In the genomic region with DNA sequence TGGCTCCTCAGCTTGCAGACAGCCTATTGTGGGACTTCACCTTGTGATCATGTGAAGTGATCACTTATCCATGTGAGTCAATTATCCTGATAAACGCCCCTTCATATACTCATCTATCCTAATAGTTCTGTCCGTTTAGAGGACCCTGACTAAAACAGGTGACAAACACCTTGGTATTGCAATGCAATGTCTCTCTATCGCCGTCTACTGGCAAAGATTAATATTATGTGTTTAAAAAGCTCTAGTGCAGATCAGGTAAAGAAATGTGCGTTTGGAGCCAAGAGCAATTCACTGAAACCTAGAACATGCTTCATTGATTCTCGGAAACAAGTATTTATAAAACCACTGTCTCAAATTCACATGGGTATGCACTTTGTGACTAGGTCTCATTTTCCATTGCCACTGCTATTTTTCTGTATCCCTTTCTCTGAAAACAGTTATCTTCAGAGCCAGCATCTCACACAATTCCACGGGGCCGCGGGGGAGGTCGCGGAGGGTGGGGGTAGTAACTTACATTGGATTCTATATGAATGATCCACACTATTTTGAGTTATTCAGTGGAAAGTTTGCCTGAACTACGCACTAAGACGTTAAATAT, we compare ENCODE assay signal across 10 cellular contexts.
A peak's percentile ranks its signal among the peaks of the same experiment; 100 is the strongest.
DNase-seq lines count a peak whose midpoint lies in the region; ATAC-seq and TF ChIP-seq lines count a peak whose summit lies in the region.
"Had no signal": no experiment of that assay in that cellular context is flagged by ENCODE, and none has a peak within 500 bp of the region (broad histone marks: within the 10 kb centered on the region; RNA-seq: fewer than 3 reads in every experiment).

No MANE protein-coding gene starts in this region.

- no peak overlapping the region for H3K4me3 Mint-ChIP-seq in CD14-positive monocyte
- H3K4me3 Mint-ChIP-seq in activated CD4-positive, alpha-beta T cell treated with anti-CD3 and anti-CD28 coated beads for 36 hours = no peak overlapping the region

- CTCF ChIA-PET in activated CD4-positive, alpha-beta T cell treated with anti-CD3 and anti-CD28 coated beads for 36 hours (lab: Charles Lee) = interaction anchor here (0.6 to 1.1 kb wide), 2 partner anchors 14 to 1430 kb away, joined by 3 to 4 read pairs; no protein-coding TSS in a partner anchor

- no peaks in the 10 kb centered on the region for H3K36me3 Mint-ChIP-seq in CD14-positive monocyte
- H3K36me3 Mint-ChIP-seq in activated CD4-positive, alpha-beta T cell treated with anti-CD3 and anti-CD28 coated beads for 36 hours (ENCODE audit: low read depth) = no peaks in the 10 kb centered on the region

- DNase-seq in CD14-positive monocyte (ENCODE audit: low spot score) (no peak), OCI-M1 (lab: John Stamatoyannopoulos, UW) (peak; percentile 76), iPS DF 6.9 (ENCODE audit: low read depth, low spot score) (peak; percentile 22), T-helper 2 cell (no peak), T-helper 9 cell (no peak), NCI-H226 (no peak)
- no peak for DNase-seq in activated CD4-positive, alpha-beta T cell treated with anti-CD3 and anti-CD28 coated beads for 36 hours
- DNase-seq: activated gamma-delta T cell treated with Interleukin-2 at 50 U/mL for 16 hours, SIG-M5 had no signal

- WGBS in iPS DF 6.9 (ENCODE audit: insufficient coverage, insufficient read length) = no CpG with 5 or more reads among the region's 13 CpGs

- no peaks in the 10 kb centered on the region for H3K36me3 ChIP-seq in iPS DF 6.9 (ENCODE audit: control insufficient read depth, insufficient read depth, low read length)

- ATAC-seq in activated CD4-positive, alpha-beta T cell treated with anti-CD3 and anti-CD28 coated beads for 36 hours = no peak

- no peak overlapping the region for H3K27ac ChIP-seq in iPS DF 6.9 (ENCODE audit: low read length)

- H3K4me1 ChIP-seq in iPS DF 6.9 (ENCODE audit: control insufficient read depth, insufficient read depth, low read length) = no peaks in the 10 kb centered on the region

- POLR2A ChIA-PET in activated CD4-positive, alpha-beta T cell treated with anti-CD3 and anti-CD28 coated beads for 36 hours (lab: Charles Lee) = no interaction called here

- H3K4me1 Mint-ChIP-seq in CD14-positive monocyte = peaks cover 17% of the 10 kb centered on the region
- no peaks in the 10 kb centered on the region for H3K4me1 Mint-ChIP-seq in activated CD4-positive, alpha-beta T cell treated with anti-CD3 and anti-CD28 coated beads for 36 hours

- peaks cover 4 to 17% (median 10%) of the 10 kb centered on the region in 7 donors for H3K9me3 Mint-ChIP-seq in CD14-positive monocyte
- H3K9me3 Mint-ChIP-seq in activated CD4-positive, alpha-beta T cell treated with anti-CD3 and anti-CD28 coated beads for 36 hours (ENCODE audit: low read depth) = peaks cover 11% of the 10 kb centered on the region

- H3K27me3 Mint-ChIP-seq in CD14-positive monocyte (ENCODE audit: low read depth in 3 of 3) = peaks cover 0 to 2% (median 1%) of the 10 kb centered on the region in 3 donors
- no peaks in the 10 kb centered on the region for H3K27me3 Mint-ChIP-seq in activated CD4-positive, alpha-beta T cell treated with anti-CD3 and anti-CD28 coated beads for 36 hours

- peak; percentile 43 for TF ChIP-seq CTCF in CD14-positive monocyte (IDR thresholded peaks at IDR 0.05)
- peak; percentile 40; the same call in 1 of the 2 replicates for TF ChIP-seq CTCF in GM12874 (IDR thresholded peaks at IDR 0.05; ENCODE audit: insufficient read depth, low read depth, low read length)

- intact Hi-C loops in CD14-positive monocyte (cut with micrococcal nuclease) = no loop called here
- intact Hi-C loops in activated CD4-positive, alpha-beta T cell treated with anti-CD3 and anti-CD28 coated beads for 36 hours (cut with DNase I, micrococcal nuclease) = no loop called here

- H3K27ac Mint-ChIP-seq in CD14-positive monocyte = no peak overlapping the region
- H3K27ac Mint-ChIP-seq in activated CD4-positive, alpha-beta T cell treated with anti-CD3 and anti-CD28 coated beads for 36 hours = no peak overlapping the region

- H3K4me3 ChIP-seq in iPS DF 6.9 (ENCODE audit: low read length) = no peak overlapping the region

- no peaks in the 10 kb centered on the region for H3K27me3 ChIP-seq in iPS DF 6.9 (ENCODE audit: control insufficient read depth, insufficient read depth, low read length)

- no peaks in the 10 kb centered on the region for H3K9me3 ChIP-seq in iPS DF 6.9 (ENCODE audit: control insufficient read depth, insufficient read depth, low read length)

Comparison
In these comparisons a context has a peak if more than half of its experiments do, and no peak if none do; other contexts are left out.
1. DNase-seq: peak in OCI-M1 (single experiment) and iPS DF 6.9 (single experiment); none in CD14-positive monocyte (single experiment), activated CD4-positive, alpha-beta T cell treated with anti-CD3 and anti-CD28 coated beads for 36 hours (single experiment), T-helper 2 cell (0 of 5), T-helper 9 cell (single experiment) and NCI-H226 (single experiment).